In the genomic region with DNA sequence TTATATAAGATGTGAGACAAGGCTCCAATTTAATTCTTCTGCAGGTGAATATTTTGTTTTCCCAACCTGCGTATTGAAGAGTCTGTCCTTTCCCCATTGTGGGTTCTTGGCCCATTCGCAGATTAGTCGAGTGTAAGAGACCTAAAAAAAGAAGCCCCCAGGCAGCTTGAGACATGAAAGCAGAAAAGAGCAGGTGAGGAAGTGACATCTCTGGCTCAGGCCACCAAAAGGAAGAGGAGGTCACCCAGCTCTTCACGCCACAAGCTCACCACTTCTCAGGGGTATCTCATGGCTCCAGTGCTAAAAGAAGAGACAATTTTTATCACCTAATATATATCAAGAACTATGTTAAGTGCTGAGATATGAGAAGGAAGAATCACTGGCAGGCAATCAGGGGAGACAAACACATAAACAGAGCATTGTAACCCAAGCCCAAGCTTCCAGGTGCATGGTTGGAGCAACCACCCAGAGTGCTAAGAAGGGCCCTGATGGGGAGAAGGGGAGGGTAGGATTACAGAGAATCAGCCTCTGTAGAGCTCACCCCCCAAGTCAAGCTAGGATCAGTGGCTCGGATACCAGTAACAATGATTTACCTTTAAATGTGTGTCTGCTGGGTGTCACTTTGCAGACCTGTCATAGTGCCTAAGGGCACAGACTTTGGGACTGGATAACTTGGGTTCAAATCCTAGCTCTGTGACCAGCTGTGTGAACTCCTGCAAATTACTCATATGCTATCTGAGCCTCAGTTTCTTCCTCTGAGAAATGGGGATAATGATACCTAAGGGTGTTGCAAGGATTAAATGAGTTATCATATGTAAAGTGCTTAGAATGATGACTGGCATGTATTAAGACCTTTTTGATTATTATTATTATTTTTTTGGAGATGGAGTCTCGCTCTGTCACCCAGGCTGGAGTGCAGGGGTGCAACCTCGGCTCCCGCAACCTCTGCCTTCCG, we compare ENCODE assay signal across 1 cellular context.
TF ChIP-seq lines count a peak whose summit lies in the region.

No MANE protein-coding gene starts in this region.

TF ChIP-seq in WTC11, 78 proteins besides CTCF, POLR2A, EP300 and RAD21 (continued from another document):
- TF ChIP-seq, protein P1, sequence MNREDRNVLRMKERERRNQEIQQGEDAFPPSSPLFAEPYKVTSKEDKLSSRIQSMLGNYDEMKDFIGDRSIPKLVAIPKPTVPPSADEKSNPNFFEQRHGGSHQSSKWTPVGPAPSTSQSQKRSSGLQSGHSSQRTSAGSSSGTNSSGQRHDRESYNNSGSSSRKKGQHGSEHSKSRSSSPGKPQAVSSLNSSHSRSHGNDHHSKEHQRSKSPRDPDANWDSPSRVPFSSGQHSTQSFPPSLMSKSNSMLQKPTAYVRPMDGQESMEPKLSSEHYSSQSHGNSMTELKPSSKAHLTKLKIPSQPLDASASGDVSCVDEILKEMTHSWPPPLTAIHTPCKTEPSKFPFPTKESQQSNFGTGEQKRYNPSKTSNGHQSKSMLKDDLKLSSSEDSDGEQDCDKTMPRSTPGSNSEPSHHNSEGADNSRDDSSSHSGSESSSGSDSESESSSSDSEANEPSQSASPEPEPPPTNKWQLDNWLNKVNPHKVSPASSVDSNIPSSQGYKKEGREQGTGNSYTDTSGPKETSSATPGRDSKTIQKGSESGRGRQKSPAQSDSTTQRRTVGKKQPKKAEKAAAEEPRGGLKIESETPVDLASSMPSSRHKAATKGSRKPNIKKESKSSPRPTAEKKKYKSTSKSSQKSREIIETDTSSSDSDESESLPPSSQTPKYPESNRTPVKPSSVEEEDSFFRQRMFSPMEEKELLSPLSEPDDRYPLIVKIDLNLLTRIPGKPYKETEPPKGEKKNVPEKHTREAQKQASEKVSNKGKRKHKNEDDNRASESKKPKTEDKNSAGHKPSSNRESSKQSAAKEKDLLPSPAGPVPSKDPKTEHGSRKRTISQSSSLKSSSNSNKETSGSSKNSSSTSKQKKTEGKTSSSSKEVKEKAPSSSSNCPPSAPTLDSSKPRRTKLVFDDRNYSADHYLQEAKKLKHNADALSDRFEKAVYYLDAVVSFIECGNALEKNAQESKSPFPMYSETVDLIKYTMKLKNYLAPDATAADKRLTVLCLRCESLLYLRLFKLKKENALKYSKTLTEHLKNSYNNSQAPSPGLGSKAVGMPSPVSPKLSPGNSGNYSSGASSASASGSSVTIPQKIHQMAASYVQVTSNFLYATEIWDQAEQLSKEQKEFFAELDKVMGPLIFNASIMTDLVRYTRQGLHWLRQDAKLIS (CRISPR knock-in tag; IDR thresholded peaks at IDR 0.05; ENCODE audit: borderline replicate concordance) = no peak
- TF ChIP-seq, protein P2, sequence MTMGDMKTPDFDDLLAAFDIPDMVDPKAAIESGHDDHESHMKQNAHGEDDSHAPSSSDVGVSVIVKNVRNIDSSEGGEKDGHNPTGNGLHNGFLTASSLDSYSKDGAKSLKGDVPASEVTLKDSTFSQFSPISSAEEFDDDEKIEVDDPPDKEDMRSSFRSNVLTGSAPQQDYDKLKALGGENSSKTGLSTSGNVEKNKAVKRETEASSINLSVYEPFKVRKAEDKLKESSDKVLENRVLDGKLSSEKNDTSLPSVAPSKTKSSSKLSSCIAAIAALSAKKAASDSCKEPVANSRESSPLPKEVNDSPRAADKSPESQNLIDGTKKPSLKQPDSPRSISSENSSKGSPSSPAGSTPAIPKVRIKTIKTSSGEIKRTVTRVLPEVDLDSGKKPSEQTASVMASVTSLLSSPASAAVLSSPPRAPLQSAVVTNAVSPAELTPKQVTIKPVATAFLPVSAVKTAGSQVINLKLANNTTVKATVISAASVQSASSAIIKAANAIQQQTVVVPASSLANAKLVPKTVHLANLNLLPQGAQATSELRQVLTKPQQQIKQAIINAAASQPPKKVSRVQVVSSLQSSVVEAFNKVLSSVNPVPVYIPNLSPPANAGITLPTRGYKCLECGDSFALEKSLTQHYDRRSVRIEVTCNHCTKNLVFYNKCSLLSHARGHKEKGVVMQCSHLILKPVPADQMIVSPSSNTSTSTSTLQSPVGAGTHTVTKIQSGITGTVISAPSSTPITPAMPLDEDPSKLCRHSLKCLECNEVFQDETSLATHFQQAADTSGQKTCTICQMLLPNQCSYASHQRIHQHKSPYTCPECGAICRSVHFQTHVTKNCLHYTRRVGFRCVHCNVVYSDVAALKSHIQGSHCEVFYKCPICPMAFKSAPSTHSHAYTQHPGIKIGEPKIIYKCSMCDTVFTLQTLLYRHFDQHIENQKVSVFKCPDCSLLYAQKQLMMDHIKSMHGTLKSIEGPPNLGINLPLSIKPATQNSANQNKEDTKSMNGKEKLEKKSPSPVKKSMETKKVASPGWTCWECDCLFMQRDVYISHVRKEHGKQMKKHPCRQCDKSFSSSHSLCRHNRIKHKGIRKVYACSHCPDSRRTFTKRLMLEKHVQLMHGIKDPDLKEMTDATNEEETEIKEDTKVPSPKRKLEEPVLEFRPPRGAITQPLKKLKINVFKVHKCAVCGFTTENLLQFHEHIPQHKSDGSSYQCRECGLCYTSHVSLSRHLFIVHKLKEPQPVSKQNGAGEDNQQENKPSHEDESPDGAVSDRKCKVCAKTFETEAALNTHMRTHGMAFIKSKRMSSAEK (CRISPR knock-in tag; IDR thresholded peaks at IDR 0.05; ENCODE audit: borderline replicate concordance) = no peak
- TF ChIP-seq NFE2L1 (CRISPR knock-in tag; IDR thresholded peaks at IDR 0.05) = no peak
- TF ChIP-seq, protein P3, sequence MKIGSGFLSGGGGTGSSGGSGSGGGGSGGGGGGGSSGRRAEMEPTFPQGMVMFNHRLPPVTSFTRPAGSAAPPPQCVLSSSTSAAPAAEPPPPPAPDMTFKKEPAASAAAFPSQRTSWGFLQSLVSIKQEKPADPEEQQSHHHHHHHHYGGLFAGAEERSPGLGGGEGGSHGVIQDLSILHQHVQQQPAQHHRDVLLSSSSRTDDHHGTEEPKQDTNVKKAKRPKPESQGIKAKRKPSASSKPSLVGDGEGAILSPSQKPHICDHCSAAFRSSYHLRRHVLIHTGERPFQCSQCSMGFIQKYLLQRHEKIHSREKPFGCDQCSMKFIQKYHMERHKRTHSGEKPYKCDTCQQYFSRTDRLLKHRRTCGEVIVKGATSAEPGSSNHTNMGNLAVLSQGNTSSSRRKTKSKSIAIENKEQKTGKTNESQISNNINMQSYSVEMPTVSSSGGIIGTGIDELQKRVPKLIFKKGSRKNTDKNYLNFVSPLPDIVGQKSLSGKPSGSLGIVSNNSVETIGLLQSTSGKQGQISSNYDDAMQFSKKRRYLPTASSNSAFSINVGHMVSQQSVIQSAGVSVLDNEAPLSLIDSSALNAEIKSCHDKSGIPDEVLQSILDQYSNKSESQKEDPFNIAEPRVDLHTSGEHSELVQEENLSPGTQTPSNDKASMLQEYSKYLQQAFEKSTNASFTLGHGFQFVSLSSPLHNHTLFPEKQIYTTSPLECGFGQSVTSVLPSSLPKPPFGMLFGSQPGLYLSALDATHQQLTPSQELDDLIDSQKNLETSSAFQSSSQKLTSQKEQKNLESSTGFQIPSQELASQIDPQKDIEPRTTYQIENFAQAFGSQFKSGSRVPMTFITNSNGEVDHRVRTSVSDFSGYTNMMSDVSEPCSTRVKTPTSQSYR (CRISPR knock-in tag; IDR thresholded peaks at IDR 0.05) = no peak
- TF ChIP-seq ZNF121 (CRISPR knock-in tag; IDR thresholded peaks at IDR 0.05) = no peak
- TF ChIP-seq, protein P4, sequence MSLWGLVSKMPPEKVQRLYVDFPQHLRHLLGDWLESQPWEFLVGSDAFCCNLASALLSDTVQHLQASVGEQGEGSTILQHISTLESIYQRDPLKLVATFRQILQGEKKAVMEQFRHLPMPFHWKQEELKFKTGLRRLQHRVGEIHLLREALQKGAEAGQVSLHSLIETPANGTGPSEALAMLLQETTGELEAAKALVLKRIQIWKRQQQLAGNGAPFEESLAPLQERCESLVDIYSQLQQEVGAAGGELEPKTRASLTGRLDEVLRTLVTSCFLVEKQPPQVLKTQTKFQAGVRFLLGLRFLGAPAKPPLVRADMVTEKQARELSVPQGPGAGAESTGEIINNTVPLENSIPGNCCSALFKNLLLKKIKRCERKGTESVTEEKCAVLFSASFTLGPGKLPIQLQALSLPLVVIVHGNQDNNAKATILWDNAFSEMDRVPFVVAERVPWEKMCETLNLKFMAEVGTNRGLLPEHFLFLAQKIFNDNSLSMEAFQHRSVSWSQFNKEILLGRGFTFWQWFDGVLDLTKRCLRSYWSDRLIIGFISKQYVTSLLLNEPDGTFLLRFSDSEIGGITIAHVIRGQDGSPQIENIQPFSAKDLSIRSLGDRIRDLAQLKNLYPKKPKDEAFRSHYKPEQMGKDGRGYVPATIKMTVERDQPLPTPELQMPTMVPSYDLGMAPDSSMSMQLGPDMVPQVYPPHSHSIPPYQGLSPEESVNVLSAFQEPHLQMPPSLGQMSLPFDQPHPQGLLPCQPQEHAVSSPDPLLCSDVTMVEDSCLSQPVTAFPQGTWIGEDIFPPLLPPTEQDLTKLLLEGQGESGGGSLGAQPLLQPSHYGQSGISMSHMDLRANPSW (CRISPR knock-in tag; conservative IDR thresholded peaks at IDR 0.05; ENCODE audit: low read depth) = no peak
- TF ChIP-seq SOX15 (CRISPR knock-in tag; IDR thresholded peaks at IDR 0.05) = no peak
- TF ChIP-seq, protein P5, sequence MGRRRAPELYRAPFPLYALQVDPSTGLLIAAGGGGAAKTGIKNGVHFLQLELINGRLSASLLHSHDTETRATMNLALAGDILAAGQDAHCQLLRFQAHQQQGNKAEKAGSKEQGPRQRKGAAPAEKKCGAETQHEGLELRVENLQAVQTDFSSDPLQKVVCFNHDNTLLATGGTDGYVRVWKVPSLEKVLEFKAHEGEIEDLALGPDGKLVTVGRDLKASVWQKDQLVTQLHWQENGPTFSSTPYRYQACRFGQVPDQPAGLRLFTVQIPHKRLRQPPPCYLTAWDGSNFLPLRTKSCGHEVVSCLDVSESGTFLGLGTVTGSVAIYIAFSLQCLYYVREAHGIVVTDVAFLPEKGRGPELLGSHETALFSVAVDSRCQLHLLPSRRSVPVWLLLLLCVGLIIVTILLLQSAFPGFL (CRISPR knock-in tag; IDR thresholded peaks at IDR 0.05; ENCODE audit: borderline replicate concordance) = no peak
- no peak for TF ChIP-seq ZNF232 (CRISPR knock-in tag; IDR thresholded peaks at IDR 0.05)
- TF ChIP-seq ATF1 (CRISPR knock-in tag; IDR thresholded peaks at IDR 0.05) = no peak
- TF ChIP-seq GTF2I (CRISPR knock-in tag; conservative IDR thresholded peaks at IDR 0.05) = no peak
